23 cellular contexts compared by ENCODE assay signal in genomic region chr5:153584561-153585359, GRCh38.
"Had no signal": no experiment of that assay in that cellular context is flagged by ENCODE, and none has a peak within 500 bp of the region (broad histone marks: within the 10 kb centered on the region; RNA-seq: fewer than 3 reads in every experiment).

No MANE protein-coding gene starts in this region.

- H3K4me3 Mint-ChIP-seq: activated CD4-positive, alpha-beta T cell treated with anti-CD3 and anti-CD28 coated beads, Interleukin-2, amount 10 ng/mL, durations not matched to agents 24 days and 14 days; activated CD8-positive, alpha-beta T cell treated with anti-CD3 and anti-CD28 coated beads for 36 hours; activated naive CD4-positive, alpha-beta T cell treated with anti-CD3 and anti-CD28 coated beads for 36 hours; endodermal cell; memory B cell; neural crest cell; stimulated activated naive CD8-positive, alpha-beta T cell treated with anti-CD3 and anti-CD28 coated beads, Interleukin-15, Interleukin-2, amounts not matched to agents 100 ng/mL and 50 ng/mL, for 24 hours had no signal

- H3K27me3 Mint-ChIP-seq: activated CD4-positive, alpha-beta T cell treated with anti-CD3 and anti-CD28 coated beads, Interleukin-2, amount 10 ng/mL, durations not matched to agents 24 days and 14 days; memory B cell; stimulated activated naive CD8-positive, alpha-beta T cell treated with anti-CD3 and anti-CD28 coated beads, Interleukin-15, Interleukin-2, amounts not matched to agents 100 ng/mL and 50 ng/mL, for 24 hours had no signal

- H3K4me3 ChIP-seq: prostate gland, tibial nerve had no signal

- H3K9me3 Mint-ChIP-seq: activated CD4-positive, alpha-beta T cell treated with anti-CD3 and anti-CD28 coated beads, Interleukin-2, amount 10 ng/mL, durations not matched to agents 24 days and 14 days; activated CD8-positive, alpha-beta T cell treated with anti-CD3 and anti-CD28 coated beads for 36 hours; activated naive CD4-positive, alpha-beta T cell treated with anti-CD3 and anti-CD28 coated beads for 36 hours; activated T-helper 2 cell treated with anti-CD3 and anti-CD28 coated beads, Interferon-gamma antibody, Interleukin-2, Interleukin-4, amounts not matched to agents 10 μg/mL and 5 μg/mL and 100 μg/mL, durations not matched to agents 14 hours and 24 hours and 36 hours; endodermal cell; neural crest cell; stimulated activated naive CD8-positive, alpha-beta T cell treated with anti-CD3 and anti-CD28 coated beads, Interleukin-15, Interleukin-2, amounts not matched to agents 100 ng/mL and 50 ng/mL, for 24 hours had no signal

- H3K4me1 Mint-ChIP-seq: activated CD4-positive, alpha-beta T cell treated with anti-CD3 and anti-CD28 coated beads, Interleukin-2, amount 10 ng/mL, durations not matched to agents 24 days and 14 days; memory B cell had no signal

- H3K36me3 Mint-ChIP-seq: memory B cell had no signal

- H3K36me3 ChIP-seq: brain microvascular endothelial cell, prostate gland, tibial nerve had no signal

- DNase-seq: activated CD4-positive, alpha-beta T cell treated with anti-CD3 and anti-CD28 coated beads, Interleukin-2, amount 10 ng/mL, durations not matched to agents 24 days and 14 days; activated CD8-positive, alpha-beta T cell treated with anti-CD3 and anti-CD28 coated beads for 36 hours; activated naive CD4-positive, alpha-beta T cell treated with anti-CD3 and anti-CD28 coated beads for 36 hours; activated T-cell treated with anti-CD3 and anti-CD28 coated beads, Interleukin-2, amount 50 U/mL, for 1 hour; anterior cingulate cortex; brain microvascular endothelial cell; central memory CD4-positive, alpha-beta T cell; endodermal cell; glutamatergic neuron; hypothalamus; right cardiac atrium; small intestine; stimulated activated CD4-positive, alpha-beta T cell treated with anti-CD3 and anti-CD28 coated beads, Interleukin-15, amount 100 ng/mL, for 24 hours; stimulated activated CD4-positive, alpha-beta T cell treated with anti-CD3 and anti-CD28 coated beads, Interleukin-2, amount 100 ng/mL, for 48 hours had no signal

- H3K27me3 ChIP-seq: brain microvascular endothelial cell, tibial nerve had no signal

- H3K27ac Mint-ChIP-seq: activated CD4-positive, alpha-beta T cell treated with anti-CD3 and anti-CD28 coated beads, Interleukin-2, amount 10 ng/mL, durations not matched to agents 24 days and 14 days; activated CD8-positive, alpha-beta T cell treated with anti-CD3 and anti-CD28 coated beads for 36 hours; activated naive CD4-positive, alpha-beta T cell treated with anti-CD3 and anti-CD28 coated beads for 36 hours; activated T-helper 2 cell treated with anti-CD3 and anti-CD28 coated beads, Interferon-gamma antibody, Interleukin-2, Interleukin-4, amounts not matched to agents 10 μg/mL and 5 μg/mL and 100 μg/mL, durations not matched to agents 14 hours and 24 hours and 36 hours; endodermal cell; memory B cell; stimulated activated naive CD8-positive, alpha-beta T cell treated with anti-CD3 and anti-CD28 coated beads, Interleukin-15, Interleukin-2, amounts not matched to agents 100 ng/mL and 50 ng/mL, for 24 hours had no signal

- H3K4me1 ChIP-seq: prostate gland, tibial nerve had no signal

- FAIRE-seq: colon, keratinocyte, small intestine had no signal

- H3K9me3 ChIP-seq: prostate gland, tibial nerve had no signal

- H3K27ac ChIP-seq: brain microvascular endothelial cell, epithelial cell of prostate, prostate gland, tibial nerve had no signal
